10 cellular contexts compared by ENCODE assay signal in the genomic region with DNA sequence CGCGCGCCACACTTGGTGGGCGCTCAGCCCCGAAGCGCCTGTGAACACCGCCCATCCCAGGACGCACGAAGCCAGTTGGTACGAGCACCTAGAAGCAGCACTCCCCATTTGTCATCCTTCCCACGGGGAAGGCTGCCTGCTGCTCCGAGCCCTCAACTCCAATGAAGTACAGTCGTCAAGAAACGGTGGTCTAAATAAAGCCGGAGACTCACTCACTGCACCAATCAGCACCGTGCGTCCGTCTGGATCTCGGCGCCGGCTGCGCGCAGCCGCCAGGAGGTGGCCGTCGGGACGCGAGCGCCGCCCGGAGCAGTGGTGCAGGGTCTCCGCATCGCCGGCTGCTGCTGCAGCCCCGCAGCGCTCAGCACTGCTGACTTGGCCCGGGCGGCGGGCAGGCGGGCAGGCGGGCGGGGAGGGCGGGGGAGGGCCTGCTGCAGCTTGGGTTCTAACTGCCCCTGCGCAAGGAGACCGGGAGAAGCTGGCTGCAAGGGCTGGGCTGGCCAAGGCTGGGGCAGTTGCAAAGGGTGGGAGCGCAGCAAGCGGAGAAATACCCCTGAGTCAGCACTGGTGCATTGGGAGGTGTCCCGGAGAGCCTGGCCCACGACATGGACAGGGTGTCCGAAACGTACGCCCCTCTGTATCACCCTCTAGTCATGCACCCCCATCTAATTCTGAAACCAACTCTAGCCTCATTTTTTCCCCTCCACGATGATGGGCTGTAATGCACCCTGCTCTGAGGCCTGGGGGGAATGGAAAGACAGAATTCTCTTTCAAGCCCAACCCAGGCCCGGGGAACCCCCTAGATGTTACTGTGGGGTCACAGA. TPM values are rescaled to one million over a fixed set of nuclear protein-coding genes. Genes with fewer than 3 reads are reported as not detected.
DNase-seq lines count a peak whose midpoint lies in the region; ATAC-seq and TF ChIP-seq lines count a peak whose summit lies in the region.
"Had no signal": no experiment of that assay in that cellular context is flagged by ENCODE, and none has a peak within 500 bp of the region (broad histone marks: within the 10 kb centered on the region; RNA-seq: fewer than 3 reads in every experiment).

No MANE protein-coding gene starts in this region.

- CTCF ChIA-PET in RWPE1 (lab: Yijun Ruan, JAX) = interaction anchor here (0.6 to 1.1 kb wide), 2 partner anchors 47 to 88 kb away, joined by 3 read pairs; no protein-coding TSS in a partner anchor

- TF ChIP-seq CTCF in RWPE1 (conservative IDR thresholded peaks at IDR 0.05; ENCODE audit: low read depth) = 0 out of 2 replicates have a peak, but pooled peaks have one; percentile 14

- POLR2A ChIA-PET in RWPE1 (lab: Yijun Ruan, JAX; ENCODE audit: low non-redundant PET) = interaction anchor here (0.6 kb wide), 1 partner anchor 10 kb away, joined by 6 read pairs; no protein-coding TSS in a partner anchor

- H3K27ac ChIP-seq in RWPE1 = no peak overlapping the region

- intact Hi-C loops in left ventricle myocardium superior (cut with micrococcal nuclease) = loop anchor here (10.0 kb wide), 1 partner anchor 64 kb away; no protein-coding TSS in a partner anchor

- peak; percentile 59 for ATAC-seq in left ventricle myocardium superior
- ATAC-seq: HCT116 had no signal

- DNase-seq in DMS 273 (lab: John Stamatoyannopoulos, UW; ENCODE audit: unreplicated experiment) (peak; percentile 78), DMS 273 treated with DMSO at 0.1 percent for 48 hours (lab: John Stamatoyannopoulos, UW) (no peak), RWPE1 (ENCODE audit: low spot score) (no peak), left ventricle myocardium superior (peak; percentile 62), OCI-M2 (lab: John Stamatoyannopoulos, UW; ENCODE audit: unreplicated experiment) (no peak), NCI-H526 treated with DMSO at 0.1 percent for 48 hours (lab: John Stamatoyannopoulos, UW) (no peak)
- peak; percentile 38 to 44 for DNase-seq in stimulated activated CD8-positive, alpha-beta memory T cell treated with anti-CD3 and anti-CD28 coated beads, Interleukin-15, amount 100 ng/mL, for 48 hours (ENCODE audit: low read depth in 2 of 2)
- DNase-seq in stimulated activated CD4-positive, alpha-beta T cell treated with anti-CD3 and anti-CD28 coated beads, Interleukin-12 subunit alpha, Interleukin-12 subunit beta, amount 100 ng/mL, for 4 hours = no peak
- DNase-seq: activated gamma-delta T cell treated with Interleukin-2 at 50 U/mL for 16 hours had no signal

RNA-seq across cellular contexts. Expression of a gene that starts 35.8 kb away (rescaled TPM):
- 20.3 TPM for total RNA-seq in left ventricle myocardium superior

Comparison
In these comparisons a context has a peak if more than half of its experiments do, and no peak if none do; other contexts are left out.
1. DNase-seq: peak in DMS 273 (single experiment), left ventricle myocardium superior (single experiment) and stimulated activated CD8-positive, alpha-beta memory T cell treated with anti-CD3 and anti-CD28 coated beads, Interleukin-15, amount 100 ng/mL, for 48 hours (2 of 2); none in DMS 273 treated with DMSO at 0.1 percent for 48 hours (single experiment), RWPE1 (single experiment), OCI-M2 (single experiment), NCI-H526 treated with DMSO at 0.1 percent for 48 hours (single experiment) and stimulated activated CD4-positive, alpha-beta T cell treated with anti-CD3 and anti-CD28 coated beads, Interleukin-12 subunit alpha, Interleukin-12 subunit beta, amount 100 ng/mL, for 4 hours (single experiment).